Comparison of ENCODE assay signal across 8 cellular contexts in the genomic region with DNA sequence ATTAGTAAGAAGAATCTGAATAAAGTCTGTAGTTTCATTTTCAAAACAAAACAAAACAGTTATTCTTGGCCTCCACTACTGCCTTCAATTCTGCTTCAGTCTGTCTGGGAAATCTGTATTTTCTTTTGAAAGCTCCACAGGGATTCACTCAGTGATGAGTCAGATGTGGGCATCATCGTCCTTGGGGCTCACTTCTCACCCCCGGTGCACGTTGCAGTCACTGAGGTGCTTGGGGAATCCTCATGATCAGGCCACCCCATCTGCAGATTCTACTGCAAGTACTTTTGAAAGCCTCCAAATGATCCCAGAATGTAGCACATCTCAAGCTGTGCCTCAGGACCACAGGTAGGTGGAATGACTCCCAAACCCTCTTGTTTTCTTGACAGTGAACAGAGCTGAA. TPM values are rescaled to one million over a fixed set of nuclear protein-coding genes. Genes with fewer than 3 reads are reported as not detected.
A peak's percentile ranks its signal among the peaks of the same experiment; 100 is the strongest.
DNase-seq lines count a peak whose midpoint lies in the region; ATAC-seq and TF ChIP-seq lines count a peak whose summit lies in the region.

No MANE protein-coding gene starts in this region.

- POLR2A ChIA-PET in CD8-positive, alpha-beta memory T cell (lab: Charles Lee): interaction anchor here (1.2 to 3.1 kb wide), 3 partner anchors 10 to 19 kb away, joined by 3 to 22 read pairs (median 21); no protein-coding TSS in a partner anchor

- peak overlapping the region; percentile 5 for H3K27ac ChIP-seq in CD8-positive, alpha-beta memory T cell (ENCODE audit: low read depth, low read length)
- H3K27ac ChIP-seq in liver (ENCODE audit: low read depth in 1 of 2, low read length in 2 of 2): peak overlapping the region; percentile 67 to 88
- peak overlapping the region; percentile 74 to 93 for H3K27ac ChIP-seq in uterus

- DNase-seq in CD8-positive, alpha-beta memory T cell: peak in 2 of 5 donors; percentile 16 to 18
- DNase-seq in activated naive CD8-positive, alpha-beta T cell treated with anti-CD3 and anti-CD28 coated beads for 36 hours: no peak
- DNase-seq in uterus: no peak

- peak overlapping the region; percentile 78 to 99 (median 96) for H3K27ac Mint-ChIP-seq in CD8-positive, alpha-beta memory T cell
- peak overlapping the region; percentile 88 for H3K27ac Mint-ChIP-seq in activated naive CD8-positive, alpha-beta T cell treated with anti-CD3 and anti-CD28 coated beads for 36 hours

- WGBS in liver: 50% methylated on average over 3 of the region's 3 CpGs

- H3K4me1 Mint-ChIP-seq in CD8-positive, alpha-beta memory T cell: peaks cover 69 to 95% (median 94%) of the 10 kb centered on the region in 3 donors
- peaks cover 76% of the 10 kb centered on the region for H3K4me1 Mint-ChIP-seq in activated naive CD8-positive, alpha-beta T cell treated with anti-CD3 and anti-CD28 coated beads for 36 hours

- peaks cover 0 to 44% (median 16%) of the 10 kb centered on the region in 3 donors for H3K36me3 Mint-ChIP-seq in CD8-positive, alpha-beta memory T cell
- H3K36me3 Mint-ChIP-seq in activated naive CD8-positive, alpha-beta T cell treated with anti-CD3 and anti-CD28 coated beads for 36 hours: peaks cover 44% of the 10 kb centered on the region

- H3K27me3 ChIP-seq in CD8-positive, alpha-beta memory T cell (ENCODE audit: insufficient read depth, low read length, poor library complexity, severe bottlenecking): no peaks in the 10 kb centered on the region
- H3K27me3 ChIP-seq in liver (ENCODE audit: control insufficient read depth in 4 of 4, insufficient read depth in 4 of 4, low read length in 3 of 4) (no peaks in the 10 kb centered on the region), uterus (no peaks in the 10 kb centered on the region)

- H3K4me3 Mint-ChIP-seq in CD8-positive, alpha-beta memory T cell: peak overlapping the region; percentile 75 to 92 (median 87)
- H3K4me3 Mint-ChIP-seq in activated naive CD8-positive, alpha-beta T cell treated with anti-CD3 and anti-CD28 coated beads for 36 hours: peak overlapping the region; percentile 52

- intact Hi-C loops in uterus (cut with DNase I; ENCODE audit: low total_unique reads): no loop called here

- no peak for TF ChIP-seq RAD21 in liver (IDR thresholded peaks at IDR 0.05)

- ATAC-seq in HG02870 (IDR thresholded peaks at IDR 0.05; ENCODE audit: unreplicated experiment) (peak; percentile 1), GM18519 (IDR thresholded peaks at IDR 0.05; ENCODE audit: low FRiP score, unreplicated experiment) (no peak), GM21423 (IDR thresholded peaks at IDR 0.05; ENCODE audit: unreplicated experiment) (no peak), GM21717 (IDR thresholded peaks at IDR 0.05; ENCODE audit: unreplicated experiment) (no peak)

- no peak overlapping the region for H3K9ac ChIP-seq in liver (ENCODE audit: low read depth in 1 of 2, low read length in 2 of 2)

- TF ChIP-seq POLR2A in uterus (IDR thresholded peaks at IDR 0.05): no peak

- no peaks in the 10 kb centered on the region for H3K36me3 ChIP-seq in CD8-positive, alpha-beta memory T cell (ENCODE audit: insufficient read depth, low read length)
- H3K36me3 ChIP-seq in liver (ENCODE audit: control insufficient read depth in 4 of 4, insufficient read depth in 3 of 4, low read depth in 1 of 4, low read length in 3 of 4): peaks cover 0 to 13% (median 0%) of the 10 kb centered on the region in 4 donors
- no peaks in the 10 kb centered on the region for H3K36me3 ChIP-seq in uterus

- TF ChIP-seq CTCF in liver (IDR thresholded peaks at IDR 0.05; ENCODE audit: low read depth, low read length, missing input control) (no peak), uterus (IDR thresholded peaks at IDR 0.05) (no peak)

- H3K4me1 ChIP-seq in CD8-positive, alpha-beta memory T cell (ENCODE audit: insufficient read depth, low read length): peaks cover 76% of the 10 kb centered on the region
- H3K4me1 ChIP-seq in liver (ENCODE audit: control insufficient read depth in 4 of 4, insufficient read depth in 4 of 4, low read length in 3 of 4) (peaks cover 7 to 58% (median 38%) of the 10 kb centered on the region in 4 donors), uterus (peaks cover 8 to 10% of the 10 kb centered on the region in 2 donors)

- H3K4me3 ChIP-seq in CD8-positive, alpha-beta memory T cell (ENCODE audit: low read length): peak overlapping the region; percentile 63
- peak overlapping the region in 1 of 3 donors; percentile 56 for H3K4me3 ChIP-seq in liver (ENCODE audit: low read depth in 1 of 3, low read length in 3 of 3)
- no peak overlapping the region for H3K4me3 ChIP-seq in uterus

- no peaks in the 10 kb centered on the region for H3K9me3 Mint-ChIP-seq in CD8-positive, alpha-beta memory T cell
- H3K9me3 Mint-ChIP-seq in activated naive CD8-positive, alpha-beta T cell treated with anti-CD3 and anti-CD28 coated beads for 36 hours: no peaks in the 10 kb centered on the region

- CTCF ChIA-PET in CD8-positive, alpha-beta memory T cell (lab: Charles Lee): interaction anchor here (0.8 to 5.1 kb wide), 9 partner anchors 12 to 268 kb away, joined by 3 to 55 read pairs (median 6); no protein-coding TSS in a partner anchor

- no peaks in the 10 kb centered on the region for H3K27me3 Mint-ChIP-seq in CD8-positive, alpha-beta memory T cell
- H3K27me3 Mint-ChIP-seq in activated naive CD8-positive, alpha-beta T cell treated with anti-CD3 and anti-CD28 coated beads for 36 hours: no peaks in the 10 kb centered on the region

- no peaks in the 10 kb centered on the region for H3K9me3 ChIP-seq in CD8-positive, alpha-beta memory T cell (ENCODE audit: low read length)
- H3K9me3 ChIP-seq in liver (ENCODE audit: control insufficient read depth in 4 of 4, low read length in 3 of 4): no peaks in the 10 kb centered on the region
- no peaks in the 10 kb centered on the region for H3K9me3 ChIP-seq in uterus

TF ChIP-seq in liver, 16 proteins besides CTCF, POLR2A, EP300 and RAD21:
- TF ChIP-seq HNF4G (IDR thresholded peaks at IDR 0.05): no peak
TF ChIP-seq in liver: peak in this region for 0.

RNA-seq across cellular contexts. Expression of a gene that starts 34.3 kb away (rescaled TPM):
- 10 to 100 TPM; 82.9 to 83.2 TPM for total RNA-seq in CD8-positive, alpha-beta memory T cell
- polyA plus RNA-seq in CD8-positive, alpha-beta memory T cell: 68.6 TPM
- total RNA-seq in activated naive CD8-positive, alpha-beta T cell treated with anti-CD3 and anti-CD28 coated beads for 36 hours: 10 to 100 TPM; 56.1 to 61.5 TPM
- total RNA-seq in liver (100 to 1,000 TPM; 142 to 284 TPM), uterus (10 to 100 TPM in 3 of 4 donors, 1 to 10 TPM in 1; 7.4 to 53.0 (median 29.5) TPM)
- 10 to 100 TPM; 58.6 to 63.3 TPM for polyA plus RNA-seq in liver

Comparison
In these comparisons a context has a peak if more than half of its experiments do, and no peak if none do; other contexts are left out.
1. H3K27ac ChIP-seq: peak in every context shown above with its lines; median percentile 84 in uterus; 78 in liver; 5 in CD8-positive, alpha-beta memory T cell.